Comparison of ENCODE assay signal across 8 cellular contexts in genomic region chr19:8001995-8002849, GRCh38. TPM values are rescaled to one million over a fixed set of nuclear protein-coding genes. Genes with fewer than 3 reads are reported as not detected.
DNase-seq lines count a peak whose midpoint lies in the region; ATAC-seq and TF ChIP-seq lines count a peak whose summit lies in the region.

No MANE protein-coding gene starts in this region.

- no peaks in the 10 kb centered on the region for H3K9me3 Mint-ChIP-seq in HFFc6
- no peaks in the 10 kb centered on the region for H3K9me3 Mint-ChIP-seq in activated CD4-positive, alpha-beta T cell treated with anti-CD3 and anti-CD28 coated beads, Interleukin-2, amount 10 ng/mL, durations not matched to agents 7 days and 5 days

- POLR2A ChIA-PET in activated CD4-positive, alpha-beta T cell treated with anti-CD3 and anti-CD28 coated beads, Interleukin-2, amount 10 ng/mL, durations not matched to agents 7 days and 5 days (lab: Charles Lee) = no interaction called here

- DNase-seq in COLO829 (ENCODE audit: low spot score) (peak; percentile 72), HFFc6 (peak; percentile 73), NCI-H446 (lab: John Stamatoyannopoulos, UW) (peak; percentile 27 to 84), dermis blood vessel endothelial cell (peak; percentile 88), left lung (peak; percentile 85 to 98)
- DNase-seq in activated CD4-positive, alpha-beta T cell treated with anti-CD3 and anti-CD28 coated beads, Interleukin-2, amount 10 ng/mL, durations not matched to agents 7 days and 5 days = peak; percentile 74
- peak; percentile 79 to 86 for DNase-seq in stimulated activated CD4-positive, alpha-beta T cell treated with anti-CD3 and anti-CD28 coated beads, Interleukin-2, amount 100 ng/mL, for 24 hours

- peak overlapping the region in 1 of 2 donors; percentile 32 for H3K4me3 ChIP-seq in left lung

- H3K9me3 ChIP-seq in left lung = no peaks in the 10 kb centered on the region

- peaks cover 33 to 68% of the 10 kb centered on the region in 2 donors for H3K4me1 ChIP-seq in left lung

- CTCF ChIA-PET in activated CD4-positive, alpha-beta T cell treated with anti-CD3 and anti-CD28 coated beads, Interleukin-2, amount 10 ng/mL, durations not matched to agents 7 days and 5 days (lab: Charles Lee) = interaction anchor here (0.6 to 2.0 kb wide), 23 partner anchors 9 to 803 kb away, joined by 3 to 11 read pairs (median 3); partner anchors contain the start of genes TIMM44 and TRAPPC5

- peaks cover 9% of the 10 kb centered on the region; the same call in 1 of the 2 replicates for H3K36me3 Mint-ChIP-seq in HFFc6 (ENCODE audit: low read depth)
- H3K36me3 Mint-ChIP-seq in activated CD4-positive, alpha-beta T cell treated with anti-CD3 and anti-CD28 coated beads, Interleukin-2, amount 10 ng/mL, durations not matched to agents 7 days and 5 days (ENCODE audit: low read depth) = peaks cover 6% of the 10 kb centered on the region

- H3K36me3 ChIP-seq in left lung = peaks cover 0 to 12% of the 10 kb centered on the region in 2 donors

- peak; percentile 80 for ATAC-seq in left lung
- ATAC-seq in HG03342 (IDR thresholded peaks at IDR 0.05; ENCODE audit: unreplicated experiment) = no peak

- H3K27me3 Mint-ChIP-seq in HFFc6 (ENCODE audit: insufficient read depth) = peaks cover 1% of the 10 kb centered on the region; the same call in 1 of the 2 replicates
- H3K27me3 Mint-ChIP-seq in activated CD4-positive, alpha-beta T cell treated with anti-CD3 and anti-CD28 coated beads, Interleukin-2, amount 10 ng/mL, durations not matched to agents 7 days and 5 days = no peaks in the 10 kb centered on the region

- intact Hi-C loops in left lung (cut with DNase I) = no loop called here

- no peaks in the 10 kb centered on the region for H3K27me3 ChIP-seq in left lung

- peak overlapping the region in 1 of 2 donors; percentile 79 for H3K27ac ChIP-seq in left lung

- H3K4me1 Mint-ChIP-seq in HFFc6 (ENCODE audit: low read depth) = peaks cover 49% of the 10 kb centered on the region
- peaks cover 50% of the 10 kb centered on the region for H3K4me1 Mint-ChIP-seq in activated CD4-positive, alpha-beta T cell treated with anti-CD3 and anti-CD28 coated beads, Interleukin-2, amount 10 ng/mL, durations not matched to agents 7 days and 5 days

- H3K27ac Mint-ChIP-seq in HFFc6 = peak overlapping the region; percentile 94
- H3K27ac Mint-ChIP-seq in activated CD4-positive, alpha-beta T cell treated with anti-CD3 and anti-CD28 coated beads, Interleukin-2, amount 10 ng/mL, durations not matched to agents 7 days and 5 days = peak overlapping the region; percentile 69

- peak overlapping the region; percentile 89 for H3K4me3 Mint-ChIP-seq in HFFc6
- peak overlapping the region; percentile 59 for H3K4me3 Mint-ChIP-seq in activated CD4-positive, alpha-beta T cell treated with anti-CD3 and anti-CD28 coated beads, Interleukin-2, amount 10 ng/mL, durations not matched to agents 7 days and 5 days

- peak; percentile 94 for TF ChIP-seq CTCF in HFFc6 (IDR thresholded peaks at IDR 0.05)
- TF ChIP-seq CTCF in left lung (IDR thresholded peaks at IDR 0.05) = peak; percentile 99

RNA-seq across cellular contexts. Expression of gene ELAVL1, which starts 3.2 kb away (rescaled TPM):
- total RNA-seq in HFFc6 (2021; fragmentation: NEBNext Ultra II Directional; extraction: Animal tissue kit (Norgen Biotek cat#: 25700)) = 100 to 1,000 TPM; 105 to 127 (median 115) TPM
- total RNA-seq in activated CD4-positive, alpha-beta T cell treated with anti-CD3 and anti-CD28 coated beads, Interleukin-2, amount 10 ng/mL, durations not matched to agents 7 days and 5 days = 100 to 1,000 TPM; 109 TPM
- 43.2 and 98.7 TPM in 2 replicates for total RNA-seq in dermis blood vessel endothelial cell
- 10 to 100 TPM; 67.8 to 73.2 TPM for total RNA-seq in left lung

RNA-seq across cellular contexts. Expression of gene CCL25, which starts 50.3 kb away (rescaled TPM):
- not detected for total RNA-seq in HFFc6 (2021; fragmentation: NEBNext Ultra II Directional; extraction: Animal tissue kit (Norgen Biotek cat#: 25700))
- total RNA-seq in activated CD4-positive, alpha-beta T cell treated with anti-CD3 and anti-CD28 coated beads, Interleukin-2, amount 10 ng/mL, durations not matched to agents 7 days and 5 days = 1 to 10 TPM; 5.2 to 7.4 TPM
- not detected in 2 replicates for total RNA-seq in dermis blood vessel endothelial cell
- not detected for total RNA-seq in left lung

RNA-seq across cellular contexts. Expression of gene TIMM44, which starts 58.8 kb away (rescaled TPM):
- total RNA-seq in HFFc6 (2021; fragmentation: NEBNext Ultra II Directional; extraction: Animal tissue kit (Norgen Biotek cat#: 25700)) = 10 to 100 TPM; 42.9 to 53.5 (median 46.1) TPM
- total RNA-seq in activated CD4-positive, alpha-beta T cell treated with anti-CD3 and anti-CD28 coated beads, Interleukin-2, amount 10 ng/mL, durations not matched to agents 7 days and 5 days = 10 to 100 TPM; 44.0 to 59.9 TPM
- total RNA-seq in dermis blood vessel endothelial cell = 44.0 and 53.4 TPM in 2 replicates
- 10 to 100 TPM; 42.2 to 52.1 TPM for total RNA-seq in left lung
